8 cellular contexts compared by ENCODE assay signal in genomic region chr17:27430882-27431491, GRCh38. TPM values are rescaled to one million over a fixed set of nuclear protein-coding genes. Genes with fewer than 3 reads are reported as not detected.
DNase-seq lines count a peak whose midpoint lies in the region; ATAC-seq and TF ChIP-seq lines count a peak whose summit lies in the region.

No MANE protein-coding gene starts in this region.

- no peak overlapping the region for H3K4me2 ChIP-seq in MM.1S (ENCODE audit: low read depth, low read length)
- H3K4me2 ChIP-seq in mesenchymal stem cell (ENCODE audit: low read length, poor library complexity, severe bottlenecking): no peak overlapping the region

- no peak overlapping the region for H2AFZ ChIP-seq in MM.1S (ENCODE audit: low read length)
- no peak overlapping the region for H2AFZ ChIP-seq in mesenchymal stem cell (ENCODE audit: low read depth, low read length)

- H3K4ac ChIP-seq in mesenchymal stem cell (ENCODE audit: low read depth in 1 of 2, low read length in 2 of 2): no peak overlapping the region

- ATAC-seq in GM21619 (IDR thresholded peaks at IDR 0.05; ENCODE audit: unreplicated experiment) (no peak), HG03565 (IDR thresholded peaks at IDR 0.05; ENCODE audit: unreplicated experiment) (no peak), GM21576 (IDR thresholded peaks at IDR 0.05; ENCODE audit: unreplicated experiment) (no peak)

- no peak overlapping the region for H3K18ac ChIP-seq in mesenchymal stem cell (ENCODE audit: low read depth in 1 of 2, low read length in 2 of 2)

- 83% methylated on average over 10 of the region's 10 CpGs for WGBS in mesenchymal stem cell

- no peak overlapping the region for H3K27ac ChIP-seq in MM.1S (ENCODE audit: low read length)
- no peak overlapping the region for H3K27ac ChIP-seq in mesenchymal stem cell (ENCODE audit: low read length, poor library complexity, severe bottlenecking)
- no peak overlapping the region for H3K27ac ChIP-seq in coronary artery

- no peak overlapping the region for H3K23ac ChIP-seq in mesenchymal stem cell (ENCODE audit: low read length in 2 of 2)

- H2BK5ac ChIP-seq in mesenchymal stem cell (ENCODE audit: low read depth, low read length, poor library complexity, severe bottlenecking): no peak overlapping the region

- H3K14ac ChIP-seq in mesenchymal stem cell (ENCODE audit: low read length in 2 of 2): no peak overlapping the region

- no peaks in the 10 kb centered on the region for H3K79me1 ChIP-seq in mesenchymal stem cell (replicated peaks; ENCODE audit: low read length, poor library complexity, severe bottlenecking)

- no peaks in the 10 kb centered on the region for H3K9me2 ChIP-seq in MM.1S (replicated peaks; ENCODE audit: insufficient read depth, low read length)

- H3K27me3 ChIP-seq in MM.1S (replicated peaks; ENCODE audit: insufficient read depth, low read length) (no peaks in the 10 kb centered on the region), mesenchymal stem cell (ENCODE audit: control insufficient read depth in 1 of 2, insufficient read depth in 1 of 2, low read length in 2 of 2) (peaks cover 0 to 6% of the 10 kb centered on the region in 2 experiments)

- H3K36me3 ChIP-seq in MM.1S (replicated peaks; ENCODE audit: insufficient read depth, low read length): no peaks in the 10 kb centered on the region
- H3K36me3 ChIP-seq in mesenchymal stem cell (ENCODE audit: control insufficient read depth in 1 of 2, insufficient read depth in 2 of 2, low read depth in 1 of 2, low read length in 2 of 2): no peaks in the 10 kb centered on the region

- TF ChIP-seq CTCF in MM.1S (IDR thresholded peaks at IDR 0.05; ENCODE audit: low read length) (peak; percentile 44), coronary artery (IDR thresholded peaks at IDR 0.05) (no peak)

- DNase-seq in ELF-1 (ENCODE audit: low read depth, low spot score) (peak; percentile 51), MM.1S (no peak), dermis blood vessel endothelial cell (peak; percentile 73), mesenchymal stem cell (peak; percentile 56), coronary artery (ENCODE audit: low spot score) (no peak)

- H3K4me1 ChIP-seq in MM.1S (ENCODE audit: low read length): no peaks in the 10 kb centered on the region
- H3K4me1 ChIP-seq in mesenchymal stem cell (ENCODE audit: control insufficient read depth, insufficient read depth, low read depth, low read length): peaks cover 1% of the 10 kb centered on the region

- H4K20me1 ChIP-seq in MM.1S (ENCODE audit: insufficient read depth, low read length): no peaks in the 10 kb centered on the region

- H3K4me3 ChIP-seq in MM.1S (ENCODE audit: low read length): no peak overlapping the region
- H3K4me3 ChIP-seq in mesenchymal stem cell (ENCODE audit: insufficient read depth in 1 of 2, low read depth in 1 of 2, low read length in 2 of 2): no peak overlapping the region
- H3K4me3 ChIP-seq in coronary artery: no peak overlapping the region

- no peaks in the 10 kb centered on the region for H3K79me2 ChIP-seq in MM.1S (ENCODE audit: low read length)

- H3K9ac ChIP-seq in MM.1S (ENCODE audit: low read length) (no peak overlapping the region), mesenchymal stem cell (ENCODE audit: low read length) (no peak overlapping the region)

- no peak overlapping the region for H4K91ac ChIP-seq in mesenchymal stem cell (ENCODE audit: low read length)

- H2BK120ac ChIP-seq in mesenchymal stem cell (ENCODE audit: low read depth, low read length): no peak overlapping the region

- H2BK12ac ChIP-seq in mesenchymal stem cell (ENCODE audit: low read length in 2 of 2): no peak overlapping the region

- H2BK15ac ChIP-seq in mesenchymal stem cell (ENCODE audit: low read depth, poor library complexity, severe bottlenecking): no peak overlapping the region

- H3F3A ChIP-seq in MM.1S (ENCODE audit: insufficient read depth, low read length): no peaks in the 10 kb centered on the region

- no peak overlapping the region for H2AK5ac ChIP-seq in mesenchymal stem cell (ENCODE audit: low read length, severe bottlenecking)

- no peak overlapping the region for H4K8ac ChIP-seq in mesenchymal stem cell (ENCODE audit: low read length)

- H3K9me3 ChIP-seq in MM.1S (replicated peaks; ENCODE audit: insufficient read depth, low read length): no peaks in the 10 kb centered on the region
- H3K9me3 ChIP-seq in mesenchymal stem cell (ENCODE audit: control insufficient read depth, low read length): no peaks in the 10 kb centered on the region

RNA-seq across cellular contexts. Expression of gene KSR1, which starts 25.3 kb away (rescaled TPM):
- total RNA-seq in dermis blood vessel endothelial cell: 26.3 and 33.4 TPM in 2 replicates
- polyA plus RNA-seq in mesenchymal stem cell (2013, experiment 1 of 2): 20.6 TPM
- 20.0 TPM for polyA plus RNA-seq in mesenchymal stem cell (2013, experiment 2 of 2)

Comparison
In these comparisons a context has a peak if more than half of its experiments do, and no peak if none do; other contexts are left out.
1. DNase-seq: peak in ELF-1 (single experiment), dermis blood vessel endothelial cell (single experiment) and mesenchymal stem cell (single experiment); none in MM.1S (single experiment) and coronary artery (single experiment).